16 cellular contexts compared by ENCODE assay signal in the genomic region with DNA sequence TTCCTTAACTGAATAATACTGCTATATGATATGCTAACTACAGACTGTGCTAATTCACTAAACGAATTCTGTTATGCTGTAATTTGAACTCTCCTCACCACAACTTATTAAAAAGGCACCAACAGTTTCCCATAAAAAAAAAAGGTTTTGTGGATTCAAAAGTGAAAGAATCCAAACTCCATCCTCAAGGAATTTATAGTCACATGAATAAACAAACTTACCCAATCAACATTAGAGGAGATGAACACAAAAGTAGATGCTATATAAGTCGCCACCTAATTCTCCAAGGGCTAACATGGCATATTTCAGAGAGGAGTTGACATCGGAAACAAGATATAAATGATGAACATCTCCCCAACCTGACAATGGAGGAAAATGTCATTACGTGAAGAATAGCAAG.
"Had no signal": no experiment of that assay in that cellular context is flagged by ENCODE, and none has a peak within 500 bp of the region (broad histone marks: within the 10 kb centered on the region; RNA-seq: fewer than 3 reads in every experiment).

No MANE protein-coding gene starts in this region.

- H3K27me3 ChIP-seq: dorsolateral prefrontal cortex, gastrocnemius medialis, left lung, neural progenitor cell, ovary, stomach had no signal

- H3K4me3 ChIP-seq: dorsolateral prefrontal cortex, gastrocnemius medialis, left lung, neural progenitor cell, ovary, psoas muscle, stomach had no signal

- DNase-seq: activated CD4-positive, alpha-beta T cell treated with anti-CD3 and anti-CD28 coated beads, Interleukin-2, amount 50 U/mL, for 4 hours; activated gamma-delta T cell; activated T-cell treated with anti-CD3 and anti-CD28 coated beads, Interleukin-2, amount 50 U/mL, for 72 hours; caudate nucleus; dorsolateral prefrontal cortex; gastrocnemius medialis; head of caudate nucleus; left lung; ovary; psoas muscle; right cardiac atrium; small intestine; stimulated activated CD4-positive, alpha-beta T cell treated with anti-CD3 and anti-CD28 coated beads, Interleukin-4, amount 100 ng/mL, for 1 hour; stomach had no signal

- H3K36me3 ChIP-seq: gastrocnemius medialis, left lung, neural progenitor cell, ovary, stomach had no signal

- ATAC-seq: activated naive CD4-positive, alpha-beta T cell treated with anti-CD3 and anti-CD28 coated beads, Interleukin-2, amount 50 U/mL, for 72 hours; activated T-cell treated with anti-CD3 and anti-CD28 coated beads, Interleukin-2, amount 50 U/mL, for 72 hours; left lung; psoas muscle had no signal

- H3K9me3 ChIP-seq: gastrocnemius medialis, left lung, ovary, psoas muscle, stomach had no signal

- H2AFZ ChIP-seq: neural progenitor cell had no signal

- H3K9ac ChIP-seq: neural progenitor cell had no signal

- H3K4me2 ChIP-seq: neural progenitor cell had no signal

- H3K4me1 ChIP-seq: neural progenitor cell, stomach had no signal

- H3K27ac ChIP-seq: gastrocnemius medialis, left lung, neural progenitor cell, ovary, psoas muscle, stomach had no signal
